ENCODE assay signal across 23 cellular contexts in genomic region chr15:81642451-81642990, GRCh38.
DNase-seq lines count a peak whose midpoint lies in the region; ATAC-seq and TF ChIP-seq lines count a peak whose summit lies in the region.
"Had no signal": no experiment of that assay in that cellular context is flagged by ENCODE, and none has a peak within 500 bp of the region (broad histone marks: within the 10 kb centered on the region; RNA-seq: fewer than 3 reads in every experiment).

No MANE protein-coding gene starts in this region.

- H3K4me1 ChIP-seq in heart right ventricle (no peaks in the 10 kb centered on the region), adipocyte (ENCODE audit: control insufficient read depth, insufficient read depth, low read length) (no peaks in the 10 kb centered on the region)

- H3K27me3 ChIP-seq in heart right ventricle, result peaks cover 0 to 5% (median 0%) of the 10 kb centered on the region in 7 donors
- H3K27me3 ChIP-seq in adipocyte (replicated peaks; ENCODE audit: control insufficient read depth, insufficient read depth, low read length), result no peaks in the 10 kb centered on the region
- H3K27me3 ChIP-seq: cardiac muscle cell had no signal

- H3K36me3 ChIP-seq in heart right ventricle, result no peaks in the 10 kb centered on the region
- no peaks in the 10 kb centered on the region for H3K36me3 ChIP-seq in adipocyte (ENCODE audit: control insufficient read depth, insufficient read depth, low read length, severe bottlenecking)
- H3K36me3 ChIP-seq: cardiac muscle cell had no signal

- intact Hi-C loops in heart right ventricle (cut with DNase I), result no loop called here
- intact Hi-C loops in cardiac septum (cut with DNase I), result no loop called here
- intact Hi-C loops in head of caudate nucleus (cut with DNase I), result no loop called here

- H3K27me3 Mint-ChIP-seq in type B pancreatic cell, result no peaks in the 10 kb centered on the region
- H3K27me3 Mint-ChIP-seq: progenitor cell of endocrine pancreas had no signal

- no peak overlapping the region for H3K4me3 ChIP-seq in heart right ventricle
- no peak overlapping the region for H3K4me3 ChIP-seq in adipocyte (ENCODE audit: low read length)
- no peak overlapping the region for H3K4me3 ChIP-seq in fibroblast of villous mesenchyme (ENCODE audit: low read depth, low read length)
- H3K4me3 ChIP-seq: cardiac muscle cell had no signal

- peak in 5 of 8 donors; percentile 16 to 58 (median 53) for ATAC-seq in heart right ventricle
- no peak for ATAC-seq in esophagus mucosa
- ATAC-seq: activated naive CD8-positive, alpha-beta T cell treated with anti-CD3 and anti-CD28 coated beads, Interleukin-2, amount 50 U/mL, for 24 hours; Right ventricle myocardium inferior had no signal

- 52 to 58% methylated on average over 4 of the region's 4 CpGs for WGBS in heart right ventricle, 2 donors

- peak overlapping the region; percentile 40 for H3K27ac Mint-ChIP-seq in type B pancreatic cell
- H3K27ac Mint-ChIP-seq: activated naive CD8-positive, alpha-beta T cell treated with anti-CD3 and anti-CD28 coated beads, Interleukin-2, amount 50 U/mL, for 24 hours; nephron progenitor cell; progenitor cell of endocrine pancreas had no signal

- H3K4me3 Mint-ChIP-seq in type B pancreatic cell, result no peak overlapping the region
- H3K4me3 Mint-ChIP-seq: activated naive CD8-positive, alpha-beta T cell treated with anti-CD3 and anti-CD28 coated beads, Interleukin-2, amount 50 U/mL, for 24 hours; nephron progenitor cell had no signal

- DNase-seq in heart right ventricle (no peak), cardiac septum (ENCODE audit: low spot score) (no peak), adipocyte (ENCODE audit: low read depth) (peak; percentile 84), fibroblast of villous mesenchyme (ENCODE audit: low read depth) (peak; percentile 85), type B pancreatic cell (ENCODE audit: extremely low spot score, unreplicated experiment) (no peak), head of caudate nucleus (no peak)
- no peak for DNase-seq in effector CD8-positive, alpha-beta T cell (lab: John Stamatoyannopoulos, UW)
- DNase-seq: activated CD4-positive, alpha-beta T cell treated with anti-CD3 and anti-CD28 coated beads for 4 hours; activated naive CD8-positive, alpha-beta T cell treated with anti-CD3 and anti-CD28 coated beads, Interleukin-2, amount 50 U/mL, for 24 hours; Kasumi-1; kidney glomerular epithelial cell; mesendoderm; NCI-H1105; NCI-H2081; NCI-H510A; nephron progenitor cell; small intestine; stimulated activated CD4-positive, alpha-beta T cell treated with anti-CD3 and anti-CD28 coated beads, Interleukin-4, amount 100 ng/mL, for 24 hours had no signal

- TF ChIP-seq CTCF in heart right ventricle (IDR thresholded peaks at IDR 0.05), result no peak
- TF ChIP-seq CTCF in fibroblast of villous mesenchyme (IDR thresholded peaks at IDR 0.05; ENCODE audit: insufficient read depth, low read depth, low read length), result no peak
- TF ChIP-seq CTCF in type B pancreatic cell (conservative IDR thresholded peaks at IDR 0.05), result no peak

- H3K36me3 Mint-ChIP-seq in type B pancreatic cell, result peaks cover 4% of the 10 kb centered on the region

- H3K9ac ChIP-seq in adipocyte (ENCODE audit: low read length), result no peak overlapping the region

- H3K9me3 ChIP-seq in heart right ventricle, result peaks cover 0 to 9% (median 0%) of the 10 kb centered on the region in 11 donors
- peaks cover 3% of the 10 kb centered on the region for H3K9me3 ChIP-seq in adipocyte (ENCODE audit: control insufficient read depth, low read length)

- H3K27ac ChIP-seq in heart right ventricle, result no peak overlapping the region
- H3K27ac ChIP-seq: C4-2B, cardiac muscle cell had no signal

- H3K4me1 Mint-ChIP-seq in type B pancreatic cell (ENCODE audit: unreplicated experiment), result peaks cover 8% of the 10 kb centered on the region
- H3K4me1 Mint-ChIP-seq: activated naive CD8-positive, alpha-beta T cell treated with anti-CD3 and anti-CD28 coated beads, Interleukin-2, amount 50 U/mL, for 24 hours had no signal

- H3K9me3 Mint-ChIP-seq in type B pancreatic cell, result no peaks in the 10 kb centered on the region
- H3K9me3 Mint-ChIP-seq: activated naive CD8-positive, alpha-beta T cell treated with anti-CD3 and anti-CD28 coated beads, Interleukin-2, amount 50 U/mL, for 24 hours had no signal

Comparison
In these comparisons a context has a peak if more than half of its experiments do, and no peak if none do; other contexts are left out.
1. DNase-seq: peak in adipocyte (single experiment) and fibroblast of villous mesenchyme (single experiment); none in heart right ventricle (0 of 2), cardiac septum (single experiment), type B pancreatic cell (single experiment), head of caudate nucleus (0 of 42) and effector CD8-positive, alpha-beta T cell (single experiment).